In the genomic region with DNA sequence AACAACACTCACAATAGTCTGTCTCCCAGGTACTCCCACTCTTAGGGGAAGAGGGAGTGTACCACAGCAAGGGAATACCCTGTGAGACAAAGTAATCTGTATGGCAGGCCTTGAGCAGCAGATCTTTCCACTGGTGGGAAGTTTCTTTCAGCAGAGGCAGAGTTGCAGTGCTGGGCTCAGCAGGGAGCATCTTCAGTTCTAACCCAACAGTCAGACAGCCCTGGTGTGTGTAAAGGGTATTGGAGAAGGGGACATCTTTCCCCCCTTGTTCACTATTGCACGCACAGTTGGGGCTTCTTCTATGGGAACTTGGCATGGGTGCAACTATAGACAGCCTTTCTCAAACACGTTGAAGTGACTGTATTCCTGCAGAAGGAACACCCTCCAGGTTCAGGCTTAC, we compare ENCODE assay signal across 29 cellular contexts.
"Had no signal": no experiment of that assay in that cellular context is flagged by ENCODE, and none has a peak within 500 bp of the region (broad histone marks: within the 10 kb centered on the region; RNA-seq: fewer than 3 reads in every experiment).

No MANE protein-coding gene starts in this region.

- H3K36me3 Mint-ChIP-seq: stimulated activated effector memory CD8-positive, alpha-beta T cell treated with anti-CD3 and anti-CD28 coated beads, Interleukin-12 subunit alpha, Interleukin-12 subunit beta, amount 100 ng/mL, for 72 hours; stimulated activated memory B cell treated with anti-CD40 and anti-IgM and Interleukin-4, amounts not matched to agents 10 μg/mL and 1 μg/mL and 100 μg/mL, for 72 hours; stimulated activated naive B cell treated with anti-CD40 and anti-IgM and Interleukin-4, amounts not matched to agents 10 μg/mL and 1 μg/mL and 100 μg/mL, for 72 hours; type B pancreatic cell had no signal

- H3K27me3 Mint-ChIP-seq: stimulated activated memory B cell treated with anti-CD40 and anti-IgM and Interleukin-4, amounts not matched to agents 10 μg/mL and 1 μg/mL and 100 μg/mL, for 72 hours; type B pancreatic cell had no signal

- H3K9me3 ChIP-seq: stomach, suprapubic skin, testis, thoracic aorta, thyroid gland, transverse colon, upper lobe of left lung, upper lobe of right lung, uterus, vagina had no signal

- H3K4me3 ChIP-seq: stomach, suprapubic skin, testis, thoracic aorta, thyroid gland, tibial artery, tibial nerve, transverse colon, upper lobe of left lung, upper lobe of right lung, uterus, vagina had no signal

- H3K4me1 Mint-ChIP-seq: stimulated activated memory B cell treated with anti-CD40 and anti-IgM and Interleukin-4, amounts not matched to agents 10 μg/mL and 1 μg/mL and 100 μg/mL, for 72 hours; stimulated activated naive B cell treated with anti-CD40 and anti-IgM and Interleukin-4, amounts not matched to agents 10 μg/mL and 1 μg/mL and 100 μg/mL, for 72 hours; stimulated activated naive CD8-positive, alpha-beta T cell treated with anti-CD3 and anti-CD28 coated beads, Interleukin-15, amount 100 ng/mL, for 72 hours had no signal

- DNase-seq: stimulated activated CD4-positive, alpha-beta T cell treated with anti-CD3 and anti-CD28 coated beads, Interleukin-2, amount 100 ng/mL, for 48 hours; stimulated activated CD4-positive, alpha-beta T cell treated with anti-CD3 and anti-CD28 coated beads, Interleukin-4, amount 100 ng/mL, for 1 hour; stimulated activated CD4-positive, alpha-beta T cell treated with anti-CD3 and anti-CD28 coated beads, Interleukin-4, amount 100 ng/mL, for 24 hours; stimulated activated CD4-positive, alpha-beta T cell treated with anti-CD3 and anti-CD28 coated beads, Interleukin-4, amount 100 ng/mL, for 4 hours; stimulated activated CD8-positive, alpha-beta memory T cell treated with anti-CD3 and anti-CD28 coated beads, Interleukin-4, amount 100 ng/mL, for 48 hours; stimulated activated naive B cell treated with anti-CD40 and anti-IgM and Interleukin-4, amounts not matched to agents 10 μg/mL and 1 μg/mL and 100 μg/mL, for 72 hours; stimulated activated naive CD4-positive, alpha-beta T cell; stimulated activated naive CD4-positive, alpha-beta T cell treated with Interleukin-2 at 50 U/mL for 16 hours; stimulated activated naive CD8-positive, alpha-beta T cell treated with anti-CD3 and anti-CD28 coated beads, Interleukin-15, amount 100 ng/mL, for 72 hours; stimulated activated naive CD8-positive, alpha-beta T cell treated with anti-CD3 and anti-CD28 coated beads, Interleukin-15, Interleukin-2, amounts not matched to agents 100 U/mL and 50 U/mL, for 24 hours; stomach; substantia nigra; testis; thyroid gland; tibial artery; transverse colon; trophoblast cell; upper lobe of left lung; upper lobe of right lung; uterus had no signal

- H3K27me3 ChIP-seq: stomach, suprapubic skin, testis, thyroid gland, tibial artery, tibial nerve, transverse colon, upper lobe of left lung, upper lobe of right lung, uterus, vagina had no signal

- FAIRE-seq: urothelium cell line had no signal

- ATAC-seq: stimulated activated effector memory CD8-positive, alpha-beta T cell treated with anti-CD3 and anti-CD28 coated beads, Interleukin-12 subunit alpha, Interleukin-12 subunit beta, amount 100 ng/mL, for 72 hours; stimulated activated memory B cell treated with anti-CD40 and anti-IgM and Interleukin-4, amounts not matched to agents 10 μg/mL and 1 μg/mL and 100 μg/mL, for 72 hours; stimulated activated naive B cell treated with anti-CD40 and anti-IgM and Interleukin-4, amounts not matched to agents 10 μg/mL and 1 μg/mL and 100 μg/mL, for 72 hours; stimulated activated naive CD8-positive, alpha-beta T cell treated with anti-CD3 and anti-CD28 coated beads, Interleukin-15, amount 100 ng/mL, for 72 hours; stimulated activated naive CD8-positive, alpha-beta T cell treated with anti-CD3 and anti-CD28 coated beads, Interleukin-15, Interleukin-2, amounts not matched to agents 100 U/mL and 50 U/mL, for 24 hours; upper lobe of right lung had no signal

- H3K9me3 Mint-ChIP-seq: stimulated activated effector memory CD8-positive, alpha-beta T cell treated with anti-CD3 and anti-CD28 coated beads, Interleukin-12 subunit alpha, Interleukin-12 subunit beta, amount 100 ng/mL, for 72 hours; type B pancreatic cell had no signal

- H3K36me3 ChIP-seq: stomach, suprapubic skin, thoracic aorta, thyroid gland, tibial artery, tibial nerve, transverse colon, upper lobe of left lung, upper lobe of right lung, uterus, vagina had no signal

- H3K27ac Mint-ChIP-seq: stimulated activated effector memory CD8-positive, alpha-beta T cell treated with anti-CD3 and anti-CD28 coated beads, Interleukin-12 subunit alpha, Interleukin-12 subunit beta, amount 100 ng/mL, for 72 hours; stimulated activated memory B cell treated with anti-CD40 and anti-IgM and Interleukin-4, amounts not matched to agents 10 μg/mL and 1 μg/mL and 100 μg/mL, for 72 hours; stimulated activated naive B cell treated with anti-CD40 and anti-IgM and Interleukin-4, amounts not matched to agents 10 μg/mL and 1 μg/mL and 100 μg/mL, for 72 hours; stimulated activated naive CD8-positive, alpha-beta T cell treated with anti-CD3 and anti-CD28 coated beads, Interleukin-15, amount 100 ng/mL, for 72 hours; stimulated activated naive CD8-positive, alpha-beta T cell treated with anti-CD3 and anti-CD28 coated beads, Interleukin-15, Interleukin-2, amounts not matched to agents 100 ng/mL and 50 ng/mL, for 24 hours; type B pancreatic cell had no signal

- H3K27ac ChIP-seq: stomach, suprapubic skin, testis, thoracic aorta, thyroid gland, tibial artery, tibial nerve, transverse colon, upper lobe of left lung, upper lobe of right lung, uterus, vagina had no signal

- H3K4me1 ChIP-seq: testis, thyroid gland, tibial artery, tibial nerve, transverse colon, upper lobe of left lung, upper lobe of right lung, uterus, vagina had no signal

- H3K4me3 Mint-ChIP-seq: stimulated activated effector memory CD8-positive, alpha-beta T cell treated with anti-CD3 and anti-CD28 coated beads, Interleukin-12 subunit alpha, Interleukin-12 subunit beta, amount 100 ng/mL, for 72 hours; stimulated activated memory B cell treated with anti-CD40 and anti-IgM and Interleukin-4, amounts not matched to agents 10 μg/mL and 1 μg/mL and 100 μg/mL, for 72 hours; stimulated activated naive B cell treated with anti-CD40 and anti-IgM and Interleukin-4, amounts not matched to agents 10 μg/mL and 1 μg/mL and 100 μg/mL, for 72 hours; stimulated activated naive CD8-positive, alpha-beta T cell treated with anti-CD3 and anti-CD28 coated beads, Interleukin-15, amount 100 ng/mL, for 72 hours; stimulated activated naive CD8-positive, alpha-beta T cell treated with anti-CD3 and anti-CD28 coated beads, Interleukin-15, Interleukin-2, amounts not matched to agents 100 ng/mL and 50 ng/mL, for 24 hours; type B pancreatic cell had no signal
